ENCODE assay signal across 23 cellular contexts in the genomic region with DNA sequence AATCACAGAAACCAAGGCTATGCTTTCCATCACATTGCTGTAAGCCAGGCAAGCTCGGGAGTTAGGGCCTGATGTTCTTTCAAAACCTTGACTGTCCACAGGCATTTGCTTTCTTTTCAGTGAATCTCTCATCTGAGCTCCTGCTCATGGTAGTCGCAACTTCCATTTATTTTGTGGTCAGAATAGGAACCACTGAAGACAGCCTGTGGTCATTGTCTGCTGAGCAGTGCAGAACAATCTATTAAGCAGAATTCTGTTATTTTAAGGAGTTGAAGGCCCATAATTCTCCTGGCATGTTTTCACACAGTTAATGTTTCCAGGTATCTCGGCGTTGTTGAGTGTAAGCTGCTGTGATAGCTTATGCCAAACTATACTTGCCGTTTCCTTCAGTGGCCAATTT.
"Had no signal": no experiment of that assay in that cellular context is flagged by ENCODE, and none has a peak within 500 bp of the region (broad histone marks: within the 10 kb centered on the region; RNA-seq: fewer than 3 reads in every experiment).

No MANE protein-coding gene starts in this region.

- H3K4me3 Mint-ChIP-seq: activated CD4-positive, alpha-beta T cell treated with anti-CD3 and anti-CD28 coated beads, Interleukin-2, amount 10 ng/mL, durations not matched to agents 24 days and 14 days; activated CD8-positive, alpha-beta T cell treated with anti-CD3 and anti-CD28 coated beads for 36 hours; activated T-cell treated with anti-CD3 and anti-CD28 coated beads, Interleukin-2, amount 50 U/mL, for 24 hours; dendritic cell treated with granulocyte-macrophage colony-stimulating factor and Interleukin-4, amounts not matched to agents 40 ng/mL and 50 ng/mL, for 4 days had no signal

- H3K4me3 ChIP-seq: breast epithelium, esophagus squamous epithelium, lung, right lobe of liver, tibial artery, uterus had no signal

- H3K9ac ChIP-seq: SK-N-SH had no signal

- H3K4me2 ChIP-seq: SK-N-SH had no signal

- H3K9me2 ChIP-seq: SK-N-SH had no signal

- H3K9me3 ChIP-seq: breast epithelium, right lobe of liver, SK-N-SH, tibial artery, uterus had no signal

- H3K27me3 ChIP-seq: breast epithelium, esophagus squamous epithelium, right lobe of liver, tibial artery, uterus had no signal

- H3K4me1 Mint-ChIP-seq: activated CD4-positive, alpha-beta T cell treated with anti-CD3 and anti-CD28 coated beads, Interleukin-2, amount 10 ng/mL, durations not matched to agents 24 days and 14 days had no signal

- H3K36me3 ChIP-seq: breast epithelium, esophagus squamous epithelium, right lobe of liver, tibial artery, uterus had no signal

- H3K27ac Mint-ChIP-seq: activated CD4-positive, alpha-beta T cell treated with anti-CD3 and anti-CD28 coated beads, Interleukin-2, amount 10 ng/mL, durations not matched to agents 24 days and 14 days; activated CD8-positive, alpha-beta T cell treated with anti-CD3 and anti-CD28 coated beads for 36 hours; activated T-cell treated with anti-CD3 and anti-CD28 coated beads, Interleukin-2, amount 50 U/mL, for 24 hours; activated T-helper 2 cell treated with anti-CD3 and anti-CD28 coated beads, Interferon-gamma antibody, Interleukin-2, Interleukin-4, amounts not matched to agents 10 μg/mL and 5 μg/mL and 100 μg/mL, durations not matched to agents 14 hours and 24 hours and 36 hours; dendritic cell treated with granulocyte-macrophage colony-stimulating factor and Interleukin-4, amounts not matched to agents 40 ng/mL and 50 ng/mL, for 4 days; progenitor cell of endocrine pancreas had no signal

- H3K27me3 Mint-ChIP-seq: activated CD8-positive, alpha-beta T cell treated with anti-CD3 and anti-CD28 coated beads for 36 hours; progenitor cell of endocrine pancreas had no signal

- DNase-seq: activated CD4-positive, alpha-beta T cell treated with anti-CD3 and anti-CD28 coated beads, Interleukin-2, amount 10 ng/mL, durations not matched to agents 24 days and 14 days; activated CD4-positive, CD25-positive, alpha-beta regulatory T cell; activated CD8-positive, alpha-beta T cell treated with anti-CD3 and anti-CD28 coated beads for 36 hours; activated naive CD4-positive, alpha-beta T cell treated with Interleukin-2 at 50 U/mL for 16 hours; activated T-cell treated with anti-CD3 and anti-CD28 coated beads, Interleukin-2, amount 50 U/mL, for 24 hours; aorta; effector CD8-positive, alpha-beta T cell; esophagus squamous epithelium; right lobe of liver; SK-N-SH; stimulated activated CD4-positive, alpha-beta T cell treated with anti-CD3 and anti-CD28 coated beads, Interleukin-1b, Interleukin-23, amount 100 ng/mL, for 48 hours; stimulated activated CD8-positive, alpha-beta memory T cell treated with anti-CD3 and anti-CD28 coated beads, Interleukin-4, amount 100 ng/mL, for 48 hours; stimulated activated naive CD4-positive, alpha-beta T cell; T-helper 1 cell; T-helper 9 cell; tibial artery; uterus had no signal

- H3K4me1 ChIP-seq: breast epithelium, esophagus squamous epithelium, right lobe of liver, uterus had no signal

- ATAC-seq: activated CD8-positive, alpha-beta T cell treated with anti-CD3 and anti-CD28 coated beads for 36 hours; left lobe of liver; right lobe of liver had no signal

- H3K27ac ChIP-seq: breast epithelium, esophagus squamous epithelium, right lobe of liver, uterus had no signal

- H3K9me3 Mint-ChIP-seq: activated CD4-positive, alpha-beta T cell treated with anti-CD3 and anti-CD28 coated beads, Interleukin-2, amount 10 ng/mL, durations not matched to agents 24 days and 14 days; activated CD8-positive, alpha-beta T cell treated with anti-CD3 and anti-CD28 coated beads for 36 hours; activated T-cell treated with anti-CD3 and anti-CD28 coated beads, Interleukin-2, amount 50 U/mL, for 24 hours; activated T-helper 2 cell treated with anti-CD3 and anti-CD28 coated beads, Interferon-gamma antibody, Interleukin-2, Interleukin-4, amounts not matched to agents 10 μg/mL and 5 μg/mL and 100 μg/mL, durations not matched to agents 14 hours and 24 hours and 36 hours; dendritic cell treated with granulocyte-macrophage colony-stimulating factor and Interleukin-4, amounts not matched to agents 40 ng/mL and 50 ng/mL, for 4 days had no signal
